8 cellular contexts compared by ENCODE assay signal in genomic region chr15:51380999-51381806, GRCh38. TPM values are rescaled to one million over a fixed set of nuclear protein-coding genes. Genes with fewer than 3 reads are reported as not detected.
A peak's percentile ranks its signal among the peaks of the same experiment; 100 is the strongest.
DNase-seq lines count a peak whose midpoint lies in the region; ATAC-seq and TF ChIP-seq lines count a peak whose summit lies in the region.

No MANE protein-coding gene starts in this region.

- POLR2A ChIA-PET in PC-9 (lab: Charles Lee; ENCODE audit: unreplicated experiment), result no interaction called here

- no peaks in the 10 kb centered on the region for H3K9me3 ChIP-seq in PC-9 (ENCODE audit: insufficient read depth, low read depth)

- H3K4me1 ChIP-seq in PC-9 (replicated peaks; ENCODE audit: insufficient read depth), result no peaks in the 10 kb centered on the region

- BruUV-seq in PC-9 (replicated peaks; lab: Mats Ljungman, UMichigan), result no TSS peak

- no peaks in the 10 kb centered on the region; the same call in 1 of the 2 replicates for H3K27me3 ChIP-seq in PC-9 (ENCODE audit: insufficient read depth, low read depth)

- no peak overlapping the region for H3K4me3 ChIP-seq in PC-9

- H3K4me2 ChIP-seq in PC-9, result no peak overlapping the region

- DNase-seq in SIG-M5 treated with dmso at 0.1 percent for 504 hours (lab: John Stamatoyannopoulos, UW; ENCODE audit: unreplicated experiment), result peak; percentile 86
- DNase-seq in SIG-M5 (lab: John Stamatoyannopoulos, UW), result no peak
- peak; percentile 61 for DNase-seq in HuH-7.5 (ENCODE audit: low spot score)
- peak; percentile 45 to 49 for DNase-seq in PC-9
- peak in 54 of 61 donors; percentile 6 to 80 (median 54) for DNase-seq in caudate nucleus (lab: John Stamatoyannopoulos, UW)
- peak; percentile 72 for DNase-seq in kidney tubule cell (ENCODE audit: low spot score)
- DNase-seq in stimulated activated naive CD8-positive, alpha-beta T cell treated with anti-CD3 and anti-CD28 coated beads, Interleukin-15, Interleukin-2, amounts not matched to agents 100 U/mL and 50 U/mL, for 24 hours, result peak; percentile 15

- H3K79me2 ChIP-seq in PC-9 (ENCODE audit: low read depth), result no peaks in the 10 kb centered on the region

- intact Hi-C loops in PC-9 (cut with micrococcal nuclease; ENCODE audit: unreplicated experiment), result loop anchor here (1.0 kb wide), 3 partner anchors 100 to 218 kb away; no protein-coding TSS in a partner anchor

- no peak overlapping the region for H2AFZ ChIP-seq in PC-9

- H4K20me1 ChIP-seq in PC-9 (ENCODE audit: insufficient read depth), result no peaks in the 10 kb centered on the region

- H3K9me2 ChIP-seq in PC-9 (ENCODE audit: insufficient read depth), result no peaks in the 10 kb centered on the region

- peak; percentile 80 for TF ChIP-seq CTCF in PC-9 (conservative IDR thresholded peaks at IDR 0.05)

- H3K36me3 ChIP-seq in PC-9 (ENCODE audit: low read depth), result no peaks in the 10 kb centered on the region

- H3K27ac ChIP-seq in PC-9 (no peak overlapping the region), caudate nucleus (ENCODE audit: low read depth, low read length) (no peak overlapping the region)

- peak; percentile 85 for ATAC-seq in GM21447 (IDR thresholded peaks at IDR 0.05; ENCODE audit: unreplicated experiment)
- ATAC-seq in stimulated activated naive CD8-positive, alpha-beta T cell treated with anti-CD3 and anti-CD28 coated beads, Interleukin-15, Interleukin-2, amounts not matched to agents 100 U/mL and 50 U/mL, for 24 hours, result peak; percentile 68

- CTCF ChIA-PET in PC-9 (lab: Charles Lee), result interaction anchor here (0.6 to 1.5 kb wide), 2 partner anchors 192 to 218 kb away, joined by 5 to 23 read pairs; no protein-coding TSS in a partner anchor

- H3F3A ChIP-seq in PC-9 (ENCODE audit: insufficient read depth, low read depth), result no peaks in the 10 kb centered on the region

RNA-seq across cellular contexts. Expression of gene GLDN, which starts 39.7 kb away (rescaled TPM):
- not detected in 2 replicates for total RNA-seq in PC-9 (2021)

RNA-seq across cellular contexts. Expression of gene CYP19A1, which starts 42.8 kb away (rescaled TPM):
- total RNA-seq in PC-9 (2021), result 0.94 TPM in 1 of 2 replicates, not detected in the other
